1 cellular context compared by ENCODE assay signal in genomic region chr17:1972429-1973160, GRCh38.
TF ChIP-seq lines count a peak whose summit lies in the region.

No MANE protein-coding gene starts in this region.

TF ChIP-seq in HepG2, 621 proteins besides CTCF, POLR2A, EP300 and RAD21 (continued from another document and continues in another):
- no peak for TF ChIP-seq ZNF589 (CRISPR knock-in tag; conservative IDR thresholded peaks at IDR 0.05)
- TF ChIP-seq NR3C1 (CRISPR knock-in tag; IDR thresholded peaks at IDR 0.05), result no peak
- TF ChIP-seq ZNF496 (CRISPR knock-in tag; IDR thresholded peaks at IDR 0.05; ENCODE audit: insufficient replicate concordance), result no peak
- no peak for TF ChIP-seq CBX1 (IDR thresholded peaks at IDR 0.05; ENCODE audit: low read depth)
- TF ChIP-seq HNRNPUL1 (IDR thresholded peaks at IDR 0.05; ENCODE audit: low read depth, low read length), result no peak
- TF ChIP-seq XBP1 (CRISPR knock-in tag; IDR thresholded peaks at IDR 0.05), result no peak
- no peak for TF ChIP-seq ZNF577 (CRISPR knock-in tag; IDR thresholded peaks at IDR 0.05; ENCODE audit: borderline replicate concordance, low read depth)
- no peak for TF ChIP-seq ZNF704 (CRISPR knock-in tag; IDR thresholded peaks at IDR 0.05; ENCODE audit: borderline replicate concordance)
- TF ChIP-seq SOX5 (CRISPR knock-in tag; IDR thresholded peaks at IDR 0.05; ENCODE audit: borderline replicate concordance), result no peak
- no peak for TF ChIP-seq CAMTA2 (CRISPR knock-in tag; IDR thresholded peaks at IDR 0.05; ENCODE audit: borderline replicate concordance)
- no peak for TF ChIP-seq ZNF713 (CRISPR knock-in tag; IDR thresholded peaks at IDR 0.05)
- TF ChIP-seq FOXC1 (CRISPR knock-in tag; IDR thresholded peaks at IDR 0.05; ENCODE audit: borderline replicate concordance), result no peak
- TF ChIP-seq HNF1A (IDR thresholded peaks at IDR 0.05; ENCODE audit: low read depth), result no peak
- TF ChIP-seq HNF1A (CRISPR knock-in tag; IDR thresholded peaks at IDR 0.05; ENCODE audit: borderline replicate concordance), result no peak
- TF ChIP-seq ETV5 (CRISPR knock-in tag; IDR thresholded peaks at IDR 0.05; ENCODE audit: borderline replicate concordance), result no peak
- peak; percentile 21; the same call in 1 of the 2 replicates for TF ChIP-seq ZFX (CRISPR knock-in tag; IDR thresholded peaks at IDR 0.05; ENCODE audit: low read depth)
- TF ChIP-seq ZNF136 (CRISPR knock-in tag; IDR thresholded peaks at IDR 0.05; ENCODE audit: low read depth), result no peak
- TF ChIP-seq CSRNP2 (CRISPR knock-in tag; conservative IDR thresholded peaks at IDR 0.05; ENCODE audit: low read depth), result no peak
- TF ChIP-seq ZSCAN5A (CRISPR knock-in tag; IDR thresholded peaks at IDR 0.05; ENCODE audit: borderline replicate concordance), result no peak
- no peak for TF ChIP-seq THRA (CRISPR knock-in tag; IDR thresholded peaks at IDR 0.05; ENCODE audit: borderline replicate concordance)
- no peak for TF ChIP-seq SRSF9 (IDR thresholded peaks at IDR 0.05; ENCODE audit: borderline replicate concordance, insufficient read depth, low read depth, low read length, poor library complexity, severe bottlenecking)
- TF ChIP-seq HOXA3 (CRISPR knock-in tag; IDR thresholded peaks at IDR 0.05), result peak; percentile 51; the same call in 1 of the 2 replicates
- no peak for TF ChIP-seq SSRP1 (CRISPR knock-in tag; IDR thresholded peaks at IDR 0.05)
- TF ChIP-seq SMARCE1 (IDR thresholded peaks at IDR 0.05; ENCODE audit: borderline replicate concordance), result no peak
- TF ChIP-seq ZNF790 (CRISPR knock-in tag; IDR thresholded peaks at IDR 0.05; ENCODE audit: borderline replicate concordance), result no peak
- no peak for TF ChIP-seq ZNF292 (CRISPR knock-in tag; IDR thresholded peaks at IDR 0.05; ENCODE audit: borderline replicate concordance, low read depth)
- TF ChIP-seq TBX3 (IDR thresholded peaks at IDR 0.05; ENCODE audit: borderline replicate concordance), result no peak
- TF ChIP-seq NCOA2 (CRISPR knock-in tag; IDR thresholded peaks at IDR 0.05), result no peak
- TF ChIP-seq NFIC (IDR thresholded peaks at IDR 0.05; ENCODE audit: low read length), result no peak
- no peak for TF ChIP-seq SUZ12 (IDR thresholded peaks at IDR 0.05; ENCODE audit: low read depth, low read length)
- no peak for TF ChIP-seq E2F2 (CRISPR knock-in tag; IDR thresholded peaks at IDR 0.05; ENCODE audit: borderline replicate concordance)
- TF ChIP-seq REPIN1 (CRISPR knock-in tag; IDR thresholded peaks at IDR 0.05; ENCODE audit: borderline replicate concordance, low read depth), result no peak
- no peak for TF ChIP-seq YEATS4 (CRISPR knock-in tag; IDR thresholded peaks at IDR 0.05; ENCODE audit: borderline replicate concordance)
- TF ChIP-seq SRF (IDR thresholded peaks at IDR 0.05; ENCODE audit: low read depth, low read length), result no peak
- no peak for TF ChIP-seq ZNF614 (CRISPR knock-in tag; IDR thresholded peaks at IDR 0.05; ENCODE audit: borderline replicate concordance)
- TF ChIP-seq GZF1 (CRISPR knock-in tag; IDR thresholded peaks at IDR 0.05), result no peak
- no peak for TF ChIP-seq MBNL3 (CRISPR knock-in tag; conservative IDR thresholded peaks at IDR 0.05)
- no peak for TF ChIP-seq THYN1 (CRISPR knock-in tag; IDR thresholded peaks at IDR 0.05; ENCODE audit: borderline replicate concordance, low read depth)
- peak; percentile 50; the same call in 1 of the 2 replicates for TF ChIP-seq BCL6 (CRISPR knock-in tag; IDR thresholded peaks at IDR 0.05)
- TF ChIP-seq ZNF510 (CRISPR knock-in tag; IDR thresholded peaks at IDR 0.05; ENCODE audit: low read depth), result no peak
- no peak for TF ChIP-seq HINFP (CRISPR knock-in tag; IDR thresholded peaks at IDR 0.05; ENCODE audit: low read depth)
- no peak for TF ChIP-seq PAWR (CRISPR knock-in tag; IDR thresholded peaks at IDR 0.05; ENCODE audit: borderline replicate concordance)
- no peak for TF ChIP-seq ZNF775 (CRISPR knock-in tag; IDR thresholded peaks at IDR 0.05; ENCODE audit: borderline replicate concordance)
- no peak for TF ChIP-seq ZBTB26 (CRISPR knock-in tag; IDR thresholded peaks at IDR 0.05; ENCODE audit: borderline replicate concordance)
- TF ChIP-seq NR1H2 (CRISPR knock-in tag; IDR thresholded peaks at IDR 0.05; ENCODE audit: borderline replicate concordance, low read depth), result no peak
- TF ChIP-seq MTF2 (CRISPR knock-in tag; IDR thresholded peaks at IDR 0.05; ENCODE audit: borderline replicate concordance), result no peak
- no peak for TF ChIP-seq HIVEP1 (CRISPR knock-in tag; IDR thresholded peaks at IDR 0.05)
- TF ChIP-seq SKIL (CRISPR knock-in tag; IDR thresholded peaks at IDR 0.05; ENCODE audit: borderline replicate concordance), result no peak
- peak; percentile 41; the same call in 1 of the 2 replicates for TF ChIP-seq MEF2D (CRISPR knock-in tag; IDR thresholded peaks at IDR 0.05)
- TF ChIP-seq ZNF674 (CRISPR knock-in tag; IDR thresholded peaks at IDR 0.05; ENCODE audit: low read depth), result no peak
